In genomic region chr2:121080013-121080772, GRCh38 we compare ENCODE assay signal across 8 cellular contexts.
DNase-seq lines count a peak whose midpoint lies in the region; ATAC-seq, FAIRE-seq and TF ChIP-seq lines count a peak whose summit lies in the region.

No MANE protein-coding gene starts in this region.

- H3K23me2 ChIP-seq in H1 (ENCODE audit: low read depth, low read length) = peaks cover 4% of the 10 kb centered on the region; the same call in 1 of the 2 replicates

- H2BK12ac ChIP-seq in H1 (ENCODE audit: low read depth, low read length) = no peak overlapping the region

- peaks cover 0 to 32% (median 20%) of the 10 kb centered on the region in 4 experiments; a peak in 6 of 7 replicates for H3K27me3 ChIP-seq in H1 (replicated peaks in 1 of 4; ENCODE audit: control insufficient read depth in 3 of 4, extremely low read depth in 1 of 4, insufficient read depth in 3 of 4, low read length in 3 of 4)
- H3K27me3 ChIP-seq in tibial artery = peaks cover 0 to 57% of the 10 kb centered on the region in 2 donors

- H3K9ac ChIP-seq in H1 (replicated peaks in 1 of 4; ENCODE audit: extremely low read depth in 1 of 4, low read depth in 3 of 4, low read length in 3 of 4) = no peak overlapping the region

- no peak overlapping the region for H2BK15ac ChIP-seq in H1 (ENCODE audit: low read length)

- no peak overlapping the region for H3K23ac ChIP-seq in H1 (ENCODE audit: insufficient read length)

- CTCF ChIA-PET in H1 (lab: Charles Lee; ENCODE audit: partially characterized antibody) = interaction anchor here (0.6 to 23.5 kb wide), 37 partner anchors 9 to 772 kb away, joined by 3 to 434 read pairs (median 4); no protein-coding TSS in a partner anchor

- no peak overlapping the region for H2AFZ ChIP-seq in H1 (ENCODE audit: low read length)

- H3K9me3 ChIP-seq in H1 (ENCODE audit: insufficient read depth in 2 of 2, low read depth in 1 of 2, low read length in 1 of 2) = no peaks in the 10 kb centered on the region
- H3K9me3 ChIP-seq in tibial artery = no peaks in the 10 kb centered on the region

- H3K56ac ChIP-seq in H1 (replicated peaks; ENCODE audit: insufficient read length, low read depth, low read length) = no peak overlapping the region

- POLR2A ChIA-PET in H1 (lab: Charles Lee; ENCODE audit: partially characterized antibody) = interaction anchor here (1.1 kb wide), 1 partner anchor 10 kb away, joined by 3 read pairs; no protein-coding TSS in a partner anchor

- peak; percentile 94 to 95 for TF ChIP-seq RAD21 in H1 (IDR thresholded peaks at IDR 0.05 in 1 of 2, conservative IDR thresholded peaks at IDR 0.05 in 1 of 2; ENCODE audit: low read depth in 2 of 2, low read length in 2 of 2)

- no peaks in the 10 kb centered on the region for H3K79me1 ChIP-seq in H1 (ENCODE audit: low read depth, low read length)

- ATAC-seq in HG02970 (IDR thresholded peaks at IDR 0.05; ENCODE audit: low FRiP score, unreplicated experiment) = no peak

- H3K27ac ChIP-seq in H1 (ENCODE audit: low read depth, low read length) = no peak overlapping the region
- no peak overlapping the region for H3K27ac ChIP-seq in tibial artery

- H2BK20ac ChIP-seq in H1 (ENCODE audit: low read length) = no peak overlapping the region

- H4K91ac ChIP-seq in H1 (replicated peaks; ENCODE audit: insufficient read length, low read length) = no peak overlapping the region

- H4K20me1 ChIP-seq in H1 (replicated peaks in 1 of 2; ENCODE audit: control insufficient read depth in 1 of 2, insufficient read depth in 2 of 2, low read length in 2 of 2) = no peaks in the 10 kb centered on the region

- DNase-seq in A172 (ENCODE audit: low spot score) (peak; percentile 49), NCI-H1930 (lab: John Stamatoyannopoulos, UW) (peak; percentile 5 to 52), H1 (ENCODE audit: low read depth in 1 of 2, low spot score in 2 of 2) (peak in 1 of 2 experiments; percentile 96), myocyte (ENCODE audit: low read depth) (peak; percentile 62), tibial artery (no peak)
- peak; percentile 8 to 9 for DNase-seq in activated CD4-positive, alpha-beta T cell treated with anti-CD3 and anti-CD28 coated beads, Interleukin-2, amount 50 U/mL, for 4 hours

- no peak overlapping the region for H3K4me2 ChIP-seq in H1 (ENCODE audit: insufficient read depth in 1 of 2, low read depth in 2 of 2, low read length in 2 of 2)

- 47% methylated on average over 8 of the region's 8 CpGs; no CpG with 5 or more reads in 1 of the 2 experiments for whole genome bisulfite sequencing in H1 (ENCODE audit: extremely low coverage in 1 of 2, insufficient coverage in 1 of 2, insufficient read length in 1 of 2, insufficient replicate concordance in 2 of 2, low coverage in 1 of 2, low lambda C conversion rate in 2 of 2, missing lambda C conversion rate in 1 of 2), 2 experiments

- TF ChIP-seq POLR2A in H1 (IDR thresholded peaks at IDR 0.05; ENCODE audit: control extremely low read depth in 1 of 2, low read depth in 2 of 2, low read length in 2 of 2) = no peak

- no peak overlapping the region for H3K4me3 ChIP-seq in H1 (ENCODE audit: extremely low read depth in 1 of 4, insufficient read depth in 2 of 4, low read depth in 3 of 4, low read length in 4 of 4)
- H3K4me3 ChIP-seq in tibial artery = no peak overlapping the region

- H3K4ac ChIP-seq in H1 (replicated peaks; ENCODE audit: insufficient read length, low read depth, low read length) = no peak overlapping the region

- no peak overlapping the region for H4K8ac ChIP-seq in H1 (ENCODE audit: extremely low read depth, insufficient read depth, low read length)

- peaks cover 0 to 11% (median 8%) of the 10 kb centered on the region in 4 experiments; a peak in 5 of 7 replicates for H3K4me1 ChIP-seq in H1 (replicated peaks in 1 of 4; ENCODE audit: control insufficient read depth in 3 of 4, insufficient read depth in 4 of 4, low read length in 3 of 4)
- peaks cover 0 to 15% (median 6%) of the 10 kb centered on the region in 4 donors for H3K4me1 ChIP-seq in tibial artery

- TF ChIP-seq EP300 in H1 (IDR thresholded peaks at IDR 0.05; ENCODE audit: borderline replicate concordance in 1 of 2, low read depth in 2 of 2, low read length in 2 of 2) = no peak

- peak; percentile 24 for TF ChIP-seq CTCF in GM12801 (IDR thresholded peaks at IDR 0.05; ENCODE audit: extremely low read depth, insufficient read length)
- TF ChIP-seq CTCF in H1 (IDR thresholded peaks at IDR 0.05; ENCODE audit: control extremely low read depth in 1 of 3, insufficient read depth in 1 of 3, low read depth in 1 of 3, low read length in 3 of 3) = peak in 2 of 3 experiments; percentile 93; a peak in 3 of 4 replicates
- peak; percentile 91 for TF ChIP-seq CTCF in tibial artery (IDR thresholded peaks at IDR 0.05)

- H2BK120ac ChIP-seq in H1 (replicated peaks; ENCODE audit: low read depth, low read length) = no peak overlapping the region

- no peak overlapping the region for H4K5ac ChIP-seq in H1 (ENCODE audit: insufficient read length, low read depth, low read length)

- H3K18ac ChIP-seq in H1 (ENCODE audit: extremely low read depth, low read length) = no peak overlapping the region

- intact Hi-C loops in tibial artery (cut with DNase I; ENCODE audit: low total_unique reads) = loop anchor here (2.0 kb wide), 1 partner anchor 385 kb away; no protein-coding TSS in a partner anchor

- no peak overlapping the region for H2AK5ac ChIP-seq in H1 (ENCODE audit: low read depth, low read length)

- H2BK5ac ChIP-seq in H1 (ENCODE audit: low read depth, low read length) = no peak overlapping the region

- H3K79me2 ChIP-seq in H1 (ENCODE audit: control insufficient read depth in 1 of 2, insufficient read depth in 2 of 2, low read length in 2 of 2) = no peaks in the 10 kb centered on the region

- FAIRE-seq in H1 (lab: Jason Lieb, UNC) = peak; percentile 55

- H3K36me3 ChIP-seq in H1 (ENCODE audit: control insufficient read depth in 2 of 4, insufficient read depth in 4 of 4, low read length in 3 of 4) (no peaks in the 10 kb centered on the region), tibial artery (no peaks in the 10 kb centered on the region)

- H3K14ac ChIP-seq in H1 (ENCODE audit: insufficient read length) = no peak overlapping the region

TF ChIP-seq in H1, 55 proteins besides CTCF, POLR2A, EP300 and RAD21:
- no peak for TF ChIP-seq TAF1 (IDR thresholded peaks at IDR 0.05; ENCODE audit: low read depth, low read length)
- TF ChIP-seq MAFK (IDR thresholded peaks at IDR 0.05; ENCODE audit: low read depth, low read length) = no peak
- no peak for TF ChIP-seq GTF2F1 (IDR thresholded peaks at IDR 0.05; ENCODE audit: borderline replicate concordance, low read depth, low read length)
- no peak for TF ChIP-seq CBX8 (IDR thresholded peaks at IDR 0.05; ENCODE audit: borderline replicate concordance, low read depth, low read length)

Comparison
In these comparisons a context has a peak if more than half of its experiments do, and no peak if none do; other contexts are left out.
1. DNase-seq: peak in A172 (single experiment), NCI-H1930 (2 of 2), activated CD4-positive, alpha-beta T cell treated with anti-CD3 and anti-CD28 coated beads, Interleukin-2, amount 50 U/mL, for 4 hours (2 of 2) and myocyte (single experiment); none in tibial artery (0 of 2).
2. CTCF ChIP-seq: peak in every context shown above with its lines; median percentile 93 in H1; 91 in tibial artery; 24 in GM12801.